35 cellular contexts compared by ENCODE assay signal in the genomic region with DNA sequence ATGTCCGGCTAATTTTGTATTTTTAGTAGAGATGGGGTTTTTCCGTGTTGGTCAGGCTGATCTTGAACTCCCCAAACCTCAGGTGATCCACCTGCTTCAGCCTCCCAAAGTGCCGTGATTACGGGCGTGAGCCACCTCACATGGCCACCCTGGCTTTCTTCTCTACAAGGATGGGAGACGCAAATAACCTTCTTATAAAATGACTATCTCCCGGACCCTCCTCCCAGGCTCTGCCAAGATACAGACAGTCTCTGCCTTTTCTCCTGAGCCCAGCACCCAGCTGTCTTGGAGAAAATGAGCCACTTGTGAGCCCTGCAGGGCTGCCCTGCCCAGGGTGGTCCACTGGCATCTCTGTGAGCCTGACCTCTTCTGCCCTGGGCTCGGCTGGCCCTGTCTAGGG. TPM values are rescaled to one million over a fixed set of nuclear protein-coding genes. Genes with fewer than 3 reads are reported as not detected.
DNase-seq lines count a peak whose midpoint lies in the region; ATAC-seq, FAIRE-seq and TF ChIP-seq lines count a peak whose summit lies in the region.
"Had no signal": no experiment of that assay in that cellular context is flagged by ENCODE, and none has a peak within 500 bp of the region (broad histone marks: within the 10 kb centered on the region; RNA-seq: fewer than 3 reads in every experiment).

No MANE protein-coding gene starts in this region.

- no peak overlapping the region for H2AK5ac ChIP-seq in H9 (ENCODE audit: insufficient read length, low read length)
- no peak overlapping the region for H2AK5ac ChIP-seq in H1 (ENCODE audit: low read depth, low read length)

- H3K9me3 Mint-ChIP-seq in H9: peaks cover 0 to 4% of the 10 kb centered on the region in 2 experiments; a peak in 2 of 5 replicates
- H3K9me3 Mint-ChIP-seq: CD14-positive monocyte; CD4-positive, alpha-beta T cell; CD8-positive, alpha-beta memory T cell; CD8-positive, alpha-beta T cell had no signal

- H3K27ac ChIP-seq in H9 (ENCODE audit: insufficient read length, low read depth, low read length) (no peak overlapping the region), H1 (ENCODE audit: low read depth, low read length) (no peak overlapping the region), upper lobe of right lung (no peak overlapping the region), heart right ventricle (no peak overlapping the region), spleen (no peak overlapping the region)
- H3K27ac ChIP-seq: 22Rv1; A549; BLaER1; BLaER1 treated with 17β-estradiol and CSF1 and Interleukin-3, amounts not matched to agents 10 nM and 100 nM; C4-2B had no signal

- H3K4me2 ChIP-seq in H9 (ENCODE audit: insufficient read depth, insufficient read length, low read length) (no peak overlapping the region), H1 (ENCODE audit: insufficient read depth in 1 of 2, low read depth in 2 of 2, low read length in 2 of 2) (no peak overlapping the region)
- H3K4me2 ChIP-seq: A549; BLaER1; BLaER1 treated with 17β-estradiol and CSF1 and Interleukin-3, amounts not matched to agents 10 nM and 100 nM had no signal

- no peak for TF ChIP-seq RAD21 in H1 (IDR thresholded peaks at IDR 0.05 in 1 of 2, conservative IDR thresholded peaks at IDR 0.05 in 1 of 2; ENCODE audit: low read depth in 2 of 2, low read length in 2 of 2)

- no peaks in the 10 kb centered on the region for H4K20me1 ChIP-seq in H9 (ENCODE audit: control insufficient read depth, insufficient read depth, insufficient read length)
- no peaks in the 10 kb centered on the region for H4K20me1 ChIP-seq in H1 (replicated peaks in 1 of 2; ENCODE audit: control insufficient read depth in 1 of 2, insufficient read depth in 2 of 2, low read length in 2 of 2)
- H4K20me1 ChIP-seq: BLaER1; BLaER1 treated with 17β-estradiol and CSF1 and Interleukin-3, amounts not matched to agents 10 nM and 100 nM had no signal

- H3K23ac ChIP-seq in H9 (ENCODE audit: insufficient read length, low read depth, low read length): no peak overlapping the region
- H3K23ac ChIP-seq in H1 (ENCODE audit: insufficient read length): no peak overlapping the region

- no peak overlapping the region for H3K4me3 Mint-ChIP-seq in H9
- H3K4me3 Mint-ChIP-seq: B cell; CD14-positive monocyte; CD4-positive, alpha-beta memory T cell; CD4-positive, alpha-beta T cell; CD4-positive, CD25-positive, alpha-beta regulatory T cell; CD8-positive, alpha-beta memory T cell; CD8-positive, alpha-beta T cell had no signal

- no CpG with 5 or more reads among the region's 8 CpGs for WGBS in H9 (ENCODE audit: extremely low coverage, insufficient read length, low lambda C conversion rate)
- 93% methylated on average over 8 of the region's 8 CpGs; no CpG with 5 or more reads in 1 of the 2 experiments for WGBS in H1 (ENCODE audit: extremely low coverage in 1 of 2, insufficient coverage in 1 of 2, insufficient read length in 1 of 2, insufficient replicate concordance in 2 of 2, low coverage in 1 of 2, low lambda C conversion rate in 2 of 2, missing lambda C conversion rate in 1 of 2), 2 experiments
- WGBS in heart right ventricle, 2 donors: 78 to 83% methylated on average over 8 of the region's 8 CpGs
- 79 to 93% (median 83%) methylated on average over 8 of the region's 8 CpGs for WGBS in spleen, 5 donors

- H2BK120ac ChIP-seq in H9 (ENCODE audit: low read depth, low read length, poor library complexity, severe bottlenecking): no peak overlapping the region
- no peak overlapping the region for H2BK120ac ChIP-seq in H1 (replicated peaks; ENCODE audit: low read depth, low read length)

- H3K56ac ChIP-seq in H9 (ENCODE audit: insufficient read length, low read depth, low read length) (no peak overlapping the region), H1 (replicated peaks; ENCODE audit: insufficient read length, low read depth, low read length) (no peak overlapping the region)

- H2BK15ac ChIP-seq in H9 (ENCODE audit: low read depth, low read length) (no peak overlapping the region), H1 (ENCODE audit: low read length) (no peak overlapping the region)

- H3K4ac ChIP-seq in H9 (ENCODE audit: low read depth, low read length): no peak overlapping the region
- no peak overlapping the region for H3K4ac ChIP-seq in H1 (replicated peaks; ENCODE audit: insufficient read length, low read depth, low read length)

- H3K9ac ChIP-seq in H9 (ENCODE audit: extremely low read depth, insufficient read length, low read length) (no peak overlapping the region), H1 (replicated peaks in 1 of 4; ENCODE audit: extremely low read depth in 1 of 4, low read depth in 3 of 4, low read length in 3 of 4) (no peak overlapping the region)
- H3K9ac ChIP-seq: BLaER1; BLaER1 treated with 17β-estradiol and CSF1 and Interleukin-3, amounts not matched to agents 10 nM and 100 nM had no signal

- H3K23me2 ChIP-seq in H9 (ENCODE audit: insufficient read length, low read depth, low read length, poor library complexity, severe bottlenecking) (no peaks in the 10 kb centered on the region), H1 (ENCODE audit: low read depth, low read length) (no peaks in the 10 kb centered on the region; the same call in 1 of the 2 replicates)

- CTCF ChIA-PET in H1 (lab: Charles Lee; ENCODE audit: partially characterized antibody): interaction anchor here (2.0 kb wide), 1 partner anchor 20 kb away, joined by 7 read pairs; no protein-coding TSS in a partner anchor

- H3K27me3 ChIP-seq in H9 (ENCODE audit: insufficient read depth, low read length) (no peaks in the 10 kb centered on the region; the same call in 1 of the 2 replicates), H1 (replicated peaks in 1 of 4; ENCODE audit: control insufficient read depth in 3 of 4, extremely low read depth in 1 of 4, insufficient read depth in 3 of 4, low read length in 3 of 4) (no peaks in the 10 kb centered on the region; a peak in 1 of 7 replicates), upper lobe of right lung (peaks cover 4% of the 10 kb centered on the region), heart right ventricle (peaks cover 0 to 52% (median 20%) of the 10 kb centered on the region in 7 donors), spleen (replicated peaks in 1 of 7) (peaks cover 0 to 58% (median 0%) of the 10 kb centered on the region in 7 donors)
- H3K27me3 ChIP-seq: BLaER1; BLaER1 treated with 17β-estradiol and CSF1 and Interleukin-3, amounts not matched to agents 10 nM and 100 nM had no signal

- peak overlapping the region; percentile 52; the same call in 1 of the 2 replicates for H3K14ac ChIP-seq in H9 (ENCODE audit: insufficient read depth, low read length)
- H3K14ac ChIP-seq in H1 (ENCODE audit: insufficient read length): no peak overlapping the region

- DNase-seq in H9 (no peak), H1 (ENCODE audit: low read depth in 1 of 2, low spot score in 2 of 2) (no peak), upper lobe of right lung (peak; percentile 33), heart right ventricle (no peak), KG1 (lab: John Stamatoyannopoulos, UW) (no peak), spleen (no peak)
- DNase-seq: 8988T; ACHN; AML-193; BE2C; C1 segment of cervical spinal cord; Caco-2; Calu3; CD4-positive, alpha-beta memory T cell; CD4-positive, alpha-beta T cell; CD4-positive, CD25-positive, alpha-beta regulatory T cell; CD8-positive, alpha-beta memory T cell; CD8-positive, alpha-beta T cell; COR-L47; DMS 273 treated with DMSO at 0.1 percent for 48 hours; DMS153; DMS53; DMS79; DMS79 treated with DMSO at 0.1 percent for 48 hours; DND-41; EL had no signal

- H3K79me2 ChIP-seq in H9 (ENCODE audit: insufficient read depth, low read length) (no peaks in the 10 kb centered on the region), H1 (ENCODE audit: control insufficient read depth in 1 of 2, insufficient read depth in 2 of 2, low read length in 2 of 2) (no peaks in the 10 kb centered on the region)

- H3K4me1 ChIP-seq in H9 (ENCODE audit: insufficient read depth, low read length) (no peaks in the 10 kb centered on the region), H1 (replicated peaks in 1 of 4; ENCODE audit: control insufficient read depth in 3 of 4, insufficient read depth in 4 of 4, low read length in 3 of 4) (no peaks in the 10 kb centered on the region), upper lobe of right lung (no peaks in the 10 kb centered on the region), heart right ventricle (no peaks in the 10 kb centered on the region), spleen (no peaks in the 10 kb centered on the region)
- H3K4me1 ChIP-seq: A549, BE2C, Caco-2 had no signal

- ATAC-seq in upper lobe of right lung: no peak
- no peak for ATAC-seq in heart right ventricle
- ATAC-seq: A549; CD8-positive, alpha-beta T cell had no signal

- POLR2A ChIA-PET in H1 (lab: Charles Lee; ENCODE audit: partially characterized antibody): no interaction called here

- H2AFZ ChIP-seq in H9 (ENCODE audit: low read length): no peak overlapping the region
- no peak overlapping the region for H2AFZ ChIP-seq in H1 (ENCODE audit: low read length)

- H3K4me1 Mint-ChIP-seq in H9: peaks cover 1 to 5% of the 10 kb centered on the region in 2 experiments; a peak in 2 of 4 replicates
- H3K4me1 Mint-ChIP-seq: B cell; CD14-positive monocyte; CD4-positive, alpha-beta memory T cell; CD8-positive, alpha-beta memory T cell had no signal

- no peak overlapping the region for H2BK20ac ChIP-seq in H9 (ENCODE audit: low read depth, low read length, poor library complexity, severe bottlenecking)
- no peak overlapping the region for H2BK20ac ChIP-seq in H1 (ENCODE audit: low read length)

- no peak overlapping the region for H3T11ph ChIP-seq in H9 (ENCODE audit: low read length)

- no peak overlapping the region for H3K27ac Mint-ChIP-seq in H9
- H3K27ac Mint-ChIP-seq: B cell; CD14-positive monocyte; CD4-positive, alpha-beta memory T cell; CD4-positive, alpha-beta T cell; CD4-positive, CD25-positive, alpha-beta regulatory T cell; CD8-positive, alpha-beta memory T cell; CD8-positive, alpha-beta T cell had no signal

- no peak for TF ChIP-seq POLR2A in H1 (IDR thresholded peaks at IDR 0.05; ENCODE audit: control extremely low read depth in 1 of 2, low read depth in 2 of 2, low read length in 2 of 2)
- no peak for TF ChIP-seq POLR2A in spleen (IDR thresholded peaks at IDR 0.05)

- H2BK12ac ChIP-seq in H9 (ENCODE audit: insufficient read length, low read depth, low read length) (no peak overlapping the region), H1 (ENCODE audit: low read depth, low read length) (no peak overlapping the region)

- FAIRE-seq in H1 (lab: Jason Lieb, UNC): no peak
- FAIRE-seq: A204.1, A549, D721Med had no signal

- TF ChIP-seq EP300 in H1 (IDR thresholded peaks at IDR 0.05; ENCODE audit: borderline replicate concordance in 1 of 2, low read depth in 2 of 2, low read length in 2 of 2): no peak

- H3K79me1 ChIP-seq in H9 (ENCODE audit: insufficient read depth, low read depth, low read length, poor library complexity, severe bottlenecking) (no peaks in the 10 kb centered on the region), H1 (ENCODE audit: low read depth, low read length) (no peaks in the 10 kb centered on the region)

- H4K5ac ChIP-seq in H9 (ENCODE audit: insufficient read length, low read depth, low read length): no peak overlapping the region
- H4K5ac ChIP-seq in H1 (ENCODE audit: insufficient read length, low read depth, low read length): no peak overlapping the region

- H3K9me3 ChIP-seq in H9 (ENCODE audit: control insufficient read depth, low read depth, low read length) (no peaks in the 10 kb centered on the region), H1 (ENCODE audit: insufficient read depth in 2 of 2, low read depth in 1 of 2, low read length in 1 of 2) (no peaks in the 10 kb centered on the region), upper lobe of right lung (no peaks in the 10 kb centered on the region), heart right ventricle (no peaks in the 10 kb centered on the region), spleen (no peaks in the 10 kb centered on the region)
- H3K9me3 ChIP-seq: A549; BE2C; BLaER1; BLaER1 treated with 17β-estradiol and CSF1 and Interleukin-3, amounts not matched to agents 10 nM and 100 nM; Caco-2 had no signal

- H3K4me3 ChIP-seq in H1 (ENCODE audit: extremely low read depth in 1 of 4, insufficient read depth in 2 of 4, low read depth in 3 of 4, low read length in 4 of 4) (no peak overlapping the region), upper lobe of right lung (no peak overlapping the region), heart right ventricle (no peak overlapping the region), spleen (no peak overlapping the region)
- H3K4me3 ChIP-seq: A549; BLaER1; BLaER1 treated with 17β-estradiol and CSF1 and Interleukin-3, amounts not matched to agents 10 nM and 100 nM had no signal

- H3K27me3 Mint-ChIP-seq in H9 (ENCODE audit: low read depth): peaks cover 71% of the 10 kb centered on the region

- intact Hi-C loops in upper lobe of right lung (cut with DNase I): no loop called here
- intact Hi-C loops in heart right ventricle (cut with DNase I): no loop called here
- intact Hi-C loops in spleen (cut with DNase I; ENCODE audit: low total_unique reads): no loop called here

- TF ChIP-seq CTCF in H9 (conservative IDR thresholded peaks at IDR 0.05): no peak
- no peak for TF ChIP-seq CTCF in H1 (IDR thresholded peaks at IDR 0.05; ENCODE audit: control extremely low read depth in 1 of 3, insufficient read depth in 1 of 3, low read depth in 1 of 3, low read length in 3 of 3)
- TF ChIP-seq CTCF in upper lobe of right lung (IDR thresholded peaks at IDR 0.05): no peak
- TF ChIP-seq CTCF in heart right ventricle (IDR thresholded peaks at IDR 0.05): no peak
- no peak for TF ChIP-seq CTCF in spleen (IDR thresholded peaks at IDR 0.05 in 8 of 11, conservative IDR thresholded peaks at IDR 0.05 in 3 of 11)

- no peak overlapping the region for H3K18ac ChIP-seq in H9 (ENCODE audit: insufficient read length, low read depth, low read length)
- no peak overlapping the region for H3K18ac ChIP-seq in H1 (ENCODE audit: extremely low read depth, low read length)

- H4K91ac ChIP-seq in H9 (ENCODE audit: insufficient read length, low read depth, low read length): no peak overlapping the region
- no peak overlapping the region for H4K91ac ChIP-seq in H1 (replicated peaks; ENCODE audit: insufficient read length, low read length)

- no peak overlapping the region for H2BK5ac ChIP-seq in H9 (ENCODE audit: insufficient read length, low read length)
- no peak overlapping the region for H2BK5ac ChIP-seq in H1 (ENCODE audit: low read depth, low read length)

- H4K8ac ChIP-seq in H9 (replicated peaks; ENCODE audit: insufficient read length, low read depth, low read length): no peak overlapping the region
- 0 out of 2 replicates have a peak overlapping the region, but pooled peaks have one; percentile 14 for H4K8ac ChIP-seq in H1 (ENCODE audit: extremely low read depth, insufficient read depth, low read length)

- no peaks in the 10 kb centered on the region for H3K36me3 ChIP-seq in H1 (ENCODE audit: control insufficient read depth in 2 of 4, insufficient read depth in 4 of 4, low read length in 3 of 4)
- no peaks in the 10 kb centered on the region for H3K36me3 ChIP-seq in upper lobe of right lung
- no peaks in the 10 kb centered on the region for H3K36me3 ChIP-seq in heart right ventricle
- no peaks in the 10 kb centered on the region for H3K36me3 ChIP-seq in spleen
- H3K36me3 ChIP-seq: BE2C; BLaER1; BLaER1 treated with 17β-estradiol and CSF1 and Interleukin-3, amounts not matched to agents 10 nM and 100 nM had no signal

- H3K36me3 Mint-ChIP-seq in H9 (ENCODE audit: insufficient read depth in 1 of 3, low read depth in 3 of 3): peaks cover 0 to 2% (median 0%) of the 10 kb centered on the region in 3 experiments; a peak in 1 of 7 replicates
- H3K36me3 Mint-ChIP-seq: CD14-positive monocyte; CD4-positive, alpha-beta memory T cell; CD4-positive, CD25-positive, alpha-beta regulatory T cell; CD8-positive, alpha-beta memory T cell; CD8-positive, alpha-beta T cell had no signal

RNA-seq across cellular contexts. Expression of a gene that starts 34.7 kb away (rescaled TPM):
- 32.2 and 33.1 TPM in 2 replicates for total RNA-seq in H9 (2021)
- 59.5 and 61.9 TPM in 2 replicates for total RNA-seq in H1 (2021; fragmentation: NEBNext Ultra II Directional; extraction: Animal tissue kit (Norgen Biotek cat#: 25700))
- polyA plus RNA-seq in H1 (2011; rRNA removed): 23.4 and 25.7 TPM in 2 replicates
- 30.9 TPM for polyA plus RNA-seq in H1 (2011; cell fraction: cytosol; rRNA removed)
- 74.0 TPM for polyA plus RNA-seq in H1 (2011; cell fraction: nucleus; rRNA removed)
- 41.2 to 54.3 TPM (median 48.0 TPM) in 4 replicates for polyA plus RNA-seq in H1 (2012, experiment 1 of 2)
- 16.7 TPM for polyA plus RNA-seq in H1 (2012, experiment 2 of 2)
- 39.2 TPM for polyA plus RNA-seq in H1 (2013, experiment 1 of 2)
- 36.1 TPM for polyA plus RNA-seq in H1 (2013, experiment 2 of 2)
- polyA minus RNA-seq in H1 (2011; rRNA and poly(A)+ RNA removed): 29.4 and 30.0 TPM in 2 replicates
- 24.1 TPM for polyA minus RNA-seq in H1 (2011; cell fraction: cytosol; rRNA and poly(A)+ RNA removed)
- polyA minus RNA-seq in H1 (2011; cell fraction: nucleus; rRNA and poly(A)+ RNA removed): 28.3 TPM
- total RNA-seq in upper lobe of right lung: 36.4 TPM
- total RNA-seq in heart right ventricle: 10 to 100 TPM; 13.3 to 20.9 (median 16.2) TPM
- polyA plus RNA-seq in heart right ventricle: 10 to 100 TPM; 14.1 to 26.6 TPM
- total RNA-seq in spleen: 10 to 100 TPM; 29.1 to 46.7 (median 34.8) TPM
- 10 to 100 TPM; 13.6 to 22.5 (median 15.7) TPM for polyA plus RNA-seq in spleen
